7 cellular contexts compared by ENCODE assay signal in genomic region chr2:65431417-65432226, GRCh38. TPM values are rescaled to one million over a fixed set of nuclear protein-coding genes. Genes with fewer than 3 reads are reported as not detected.
A peak's percentile ranks its signal among the peaks of the same experiment; 100 is the strongest.
DNase-seq lines count a peak whose midpoint lies in the region; ATAC-seq and TF ChIP-seq lines count a peak whose summit lies in the region.

No MANE protein-coding gene starts in this region.

- ATAC-seq in GM18505 (IDR thresholded peaks at IDR 0.05; ENCODE audit: unreplicated experiment): peak; percentile 38
- peak; percentile 34 for ATAC-seq in HG02642 (IDR thresholded peaks at IDR 0.05; ENCODE audit: poor library complexity, unreplicated experiment)
- peak; percentile 2 to 5 for ATAC-seq in lower lobe of right lung

- H3K4me1 ChIP-seq in lower lobe of right lung: peaks cover 32% of the 10 kb centered on the region

- DNase-seq in NCI-H128 (lab: John Stamatoyannopoulos, UW; ENCODE audit: unreplicated experiment): peak; percentile 40
- DNase-seq in activated CD4-positive, alpha-beta T cell treated with anti-CD3 and anti-CD28 coated beads for 48 hours: peak; percentile 57
- peak in 8 of 10 donors; percentile 25 to 61 (median 41) for DNase-seq in dorsolateral prefrontal cortex
- peak; percentile 65 for DNase-seq in lower lobe of right lung
- peak; percentile 17 for DNase-seq in stimulated activated CD8-positive, alpha-beta memory T cell treated with anti-CD3 and anti-CD28 coated beads, Interleukin-12 subunit alpha, Interleukin-12 subunit beta, amount 100 ng/mL, for 4 hours (ENCODE audit: low read depth)

- peak; percentile 16 for TF ChIP-seq POLR2A in GM18505 (IDR thresholded peaks at IDR 0.05; ENCODE audit: borderline replicate concordance, extremely low read depth, insufficient read depth, insufficient read length)

- H3K27me3 ChIP-seq in dorsolateral prefrontal cortex (no peaks in the 10 kb centered on the region), lower lobe of right lung (ENCODE audit: low read depth) (no peaks in the 10 kb centered on the region)

- H3K9me3 ChIP-seq in lower lobe of right lung: no peaks in the 10 kb centered on the region

- H3K36me3 ChIP-seq in lower lobe of right lung: no peaks in the 10 kb centered on the region

- peak overlapping the region; percentile 62 to 98 (median 87) for H3K4me3 ChIP-seq in dorsolateral prefrontal cortex
- peak overlapping the region; percentile 96 for H3K4me3 ChIP-seq in lower lobe of right lung

- intact Hi-C loops in dorsolateral prefrontal cortex (cut with DNase I): loop anchor here (1.0 to 10.0 kb wide), 9 partner anchors 49 to 1003 kb away; partner anchors contain the start of genes MEIS1 (in 1 of the 2) and RAB1A (in 1 of the 2)
- intact Hi-C loops in lower lobe of right lung (cut with DNase I): no loop called here

- H3K27ac ChIP-seq in dorsolateral prefrontal cortex (peak overlapping the region in 58 of 59 donors; percentile 37 to 95 (median 89)), lower lobe of right lung (peak overlapping the region; percentile 92)

- TF ChIP-seq CTCF in dorsolateral prefrontal cortex (IDR thresholded peaks at IDR 0.05 in 54 of 56, conservative IDR thresholded peaks at IDR 0.05 in 2 of 56; ENCODE audit: low read depth in 1 of 56, partially characterized antibody in 56 of 56): no peak
- TF ChIP-seq CTCF in lower lobe of right lung (IDR thresholded peaks at IDR 0.05): no peak

RNA-seq across cellular contexts. Expression of gene SPRED2, which starts 0.8 kb away (rescaled TPM):
- total RNA-seq in dorsolateral prefrontal cortex (10 to 100 TPM; 28.2 to 82.4 (median 50.7) TPM), lower lobe of right lung (43.9 TPM)

Comparison
In these comparisons a context has a peak if more than half of its experiments do, and no peak if none do; other contexts are left out.
1. Peak in every context shown above with its lines: DNase-seq, ATAC-seq, H3K4me3 ChIP-seq and H3K27ac ChIP-seq.